In the genomic region with DNA sequence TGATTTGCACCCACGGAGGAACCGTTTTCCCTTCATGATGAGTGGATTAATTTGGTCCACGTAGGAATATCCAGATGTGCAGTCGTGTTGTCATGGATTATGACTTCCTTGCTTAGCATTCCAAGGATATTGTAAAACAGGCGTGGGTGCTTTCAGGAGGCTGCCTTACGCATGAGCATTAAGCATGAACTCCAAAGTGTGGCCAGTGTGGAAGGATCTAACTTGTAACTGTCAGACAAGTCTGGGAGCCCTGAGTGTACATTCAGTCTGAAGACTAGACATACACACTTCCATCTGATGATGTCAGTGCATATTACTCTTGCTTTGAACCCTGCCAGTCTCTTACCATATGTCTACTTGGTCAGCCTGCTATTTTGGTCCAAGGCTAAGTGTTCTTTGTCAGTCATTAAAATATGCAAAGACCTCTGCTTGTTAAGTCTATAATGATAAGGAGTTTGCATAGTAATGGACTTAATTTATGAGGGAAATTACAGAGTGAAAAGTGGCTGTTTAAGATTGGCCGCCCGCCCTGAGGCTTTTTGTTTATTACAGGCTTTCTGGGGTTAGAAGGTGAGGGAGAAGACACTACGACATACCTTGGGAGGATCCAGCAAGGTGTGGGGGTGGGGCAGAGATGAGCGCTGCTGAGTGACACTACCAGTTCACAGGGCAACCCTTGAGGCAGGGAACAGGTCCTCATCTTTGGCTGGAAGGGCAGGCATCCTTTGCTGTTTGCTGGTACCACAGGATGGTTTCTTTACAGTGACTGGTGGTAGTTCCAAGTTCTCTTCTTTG, we compare ENCODE assay signal across 1 cellular context.
TF ChIP-seq lines count a peak whose summit lies in the region.

No MANE protein-coding gene starts in this region.

TF ChIP-seq in GM12878, 131 proteins besides CTCF, POLR2A, EP300 and RAD21:
- TF ChIP-seq, protein P1, sequence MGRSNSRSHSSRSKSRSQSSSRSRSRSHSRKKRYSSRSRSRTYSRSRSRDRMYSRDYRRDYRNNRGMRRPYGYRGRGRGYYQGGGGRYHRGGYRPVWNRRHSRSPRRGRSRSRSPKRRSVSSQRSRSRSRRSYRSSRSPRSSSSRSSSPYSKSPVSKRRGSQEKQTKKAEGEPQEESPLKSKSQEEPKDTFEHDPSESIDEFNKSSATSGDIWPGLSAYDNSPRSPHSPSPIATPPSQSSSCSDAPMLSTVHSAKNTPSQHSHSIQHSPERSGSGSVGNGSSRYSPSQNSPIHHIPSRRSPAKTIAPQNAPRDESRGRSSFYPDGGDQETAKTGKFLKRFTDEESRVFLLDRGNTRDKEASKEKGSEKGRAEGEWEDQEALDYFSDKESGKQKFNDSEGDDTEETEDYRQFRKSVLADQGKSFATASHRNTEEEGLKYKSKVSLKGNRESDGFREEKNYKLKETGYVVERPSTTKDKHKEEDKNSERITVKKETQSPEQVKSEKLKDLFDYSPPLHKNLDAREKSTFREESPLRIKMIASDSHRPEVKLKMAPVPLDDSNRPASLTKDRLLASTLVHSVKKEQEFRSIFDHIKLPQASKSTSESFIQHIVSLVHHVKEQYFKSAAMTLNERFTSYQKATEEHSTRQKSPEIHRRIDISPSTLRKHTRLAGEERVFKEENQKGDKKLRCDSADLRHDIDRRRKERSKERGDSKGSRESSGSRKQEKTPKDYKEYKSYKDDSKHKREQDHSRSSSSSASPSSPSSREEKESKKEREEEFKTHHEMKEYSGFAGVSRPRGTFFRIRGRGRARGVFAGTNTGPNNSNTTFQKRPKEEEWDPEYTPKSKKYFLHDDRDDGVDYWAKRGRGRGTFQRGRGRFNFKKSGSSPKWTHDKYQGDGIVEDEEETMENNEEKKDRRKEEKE (IDR thresholded peaks at IDR 0.05): no peak
- TF ChIP-seq MTA3 (IDR thresholded peaks at IDR 0.05; ENCODE audit: borderline replicate concordance, low read length) (no peak), MEF2A (IDR thresholded peaks at IDR 0.05; ENCODE audit: insufficient read depth, low read depth, low read length) (no peak), SREBF1 (IDR thresholded peaks at IDR 0.05; ENCODE audit: low read length) (no peak), BRCA1 (IDR thresholded peaks at IDR 0.05; ENCODE audit: low read depth, low read length) (no peak), EGR1 (IDR thresholded peaks at IDR 0.05; ENCODE audit: borderline replicate concordance in 1 of 2, low read depth in 2 of 2, low read length in 2 of 2) (no peak), SIX5 (IDR thresholded peaks at IDR 0.05; ENCODE audit: low read depth, low read length, severe bottlenecking) (no peak), CREB1 (IDR thresholded peaks at IDR 0.05; ENCODE audit: low read depth) (no peak), SPI1 (IDR thresholded peaks at IDR 0.05; ENCODE audit: borderline replicate concordance, insufficient read depth, low read depth, low read length) (no peak), DPF2 (IDR thresholded peaks at IDR 0.05) (no peak), NFYA (IDR thresholded peaks at IDR 0.05; ENCODE audit: borderline replicate concordance, low read depth, low read length) (no peak), CREM (IDR thresholded peaks at IDR 0.05; ENCODE audit: low read depth) (no peak), NR2C1 (IDR thresholded peaks at IDR 0.05) (no peak)
- TF ChIP-seq, protein P2, sequence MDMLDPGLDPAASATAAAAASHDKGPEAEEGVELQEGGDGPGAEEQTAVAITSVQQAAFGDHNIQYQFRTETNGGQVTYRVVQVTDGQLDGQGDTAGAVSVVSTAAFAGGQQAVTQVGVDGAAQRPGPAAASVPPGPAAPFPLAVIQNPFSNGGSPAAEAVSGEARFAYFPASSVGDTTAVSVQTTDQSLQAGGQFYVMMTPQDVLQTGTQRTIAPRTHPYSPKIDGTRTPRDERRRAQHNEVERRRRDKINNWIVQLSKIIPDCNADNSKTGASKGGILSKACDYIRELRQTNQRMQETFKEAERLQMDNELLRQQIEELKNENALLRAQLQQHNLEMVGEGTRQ (IDR thresholded peaks at IDR 0.05; ENCODE audit: borderline replicate concordance, low read depth, low read length): no peak
- TF ChIP-seq, protein P3, sequence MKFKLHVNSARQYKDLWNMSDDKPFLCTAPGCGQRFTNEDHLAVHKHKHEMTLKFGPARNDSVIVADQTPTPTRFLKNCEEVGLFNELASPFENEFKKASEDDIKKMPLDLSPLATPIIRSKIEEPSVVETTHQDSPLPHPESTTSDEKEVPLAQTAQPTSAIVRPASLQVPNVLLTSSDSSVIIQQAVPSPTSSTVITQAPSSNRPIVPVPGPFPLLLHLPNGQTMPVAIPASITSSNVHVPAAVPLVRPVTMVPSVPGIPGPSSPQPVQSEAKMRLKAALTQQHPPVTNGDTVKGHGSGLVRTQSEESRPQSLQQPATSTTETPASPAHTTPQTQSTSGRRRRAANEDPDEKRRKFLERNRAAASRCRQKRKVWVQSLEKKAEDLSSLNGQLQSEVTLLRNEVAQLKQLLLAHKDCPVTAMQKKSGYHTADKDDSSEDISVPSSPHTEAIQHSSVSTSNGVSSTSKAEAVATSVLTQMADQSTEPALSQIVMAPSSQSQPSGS (IDR thresholded peaks at IDR 0.05; ENCODE audit: low read length): no peak
